Comparison of ENCODE assay signal across 1 cellular context in genomic region chr10:113035724-113036312, GRCh38.
TF ChIP-seq lines count a peak whose summit lies in the region.

No MANE protein-coding gene starts in this region.

TF ChIP-seq in endothelial cell of umbilical vein, 7 proteins besides CTCF, POLR2A, EP300 and RAD21:
- TF ChIP-seq MYC (IDR thresholded peaks at IDR 0.05; ENCODE audit: low read depth, low read length): no peak
- TF ChIP-seq EZH2 (IDR thresholded peaks at IDR 0.05; ENCODE audit: borderline replicate concordance, low read depth, low read length, severe bottlenecking): no peak
- TF ChIP-seq GATA2 (IDR thresholded peaks at IDR 0.05; ENCODE audit: insufficient read depth, insufficient read length, low read depth, low read length): no peak
- no peak for TF ChIP-seq JUN (IDR thresholded peaks at IDR 0.05; ENCODE audit: borderline replicate concordance, insufficient read depth, insufficient read length, low read depth)
- no peak for TF ChIP-seq MAX (IDR thresholded peaks at IDR 0.05; ENCODE audit: insufficient read depth, insufficient read length)
- TF ChIP-seq POLR2AphosphoS5 (IDR thresholded peaks at IDR 0.05; ENCODE audit: insufficient read depth, low read depth, low read length): no peak
- TF ChIP-seq FOS (IDR thresholded peaks at IDR 0.05; ENCODE audit: borderline replicate concordance, insufficient read depth, low read length): no peak
